ENCODE assay signal across 13 cellular contexts in genomic region chr6:116665464-116665863, GRCh38. TPM values are rescaled to one million over a fixed set of nuclear protein-coding genes. Genes with fewer than 3 reads are reported as not detected.
DNase-seq lines count a peak whose midpoint lies in the region; ATAC-seq and TF ChIP-seq lines count a peak whose summit lies in the region.
"Had no signal": no experiment of that assay in that cellular context is flagged by ENCODE, and none has a peak within 500 bp of the region (broad histone marks: within the 10 kb centered on the region; RNA-seq: fewer than 3 reads in every experiment).

No MANE protein-coding gene starts in this region.

- H3K9ac ChIP-seq in BLaER1 treated with 17β-estradiol and CSF1 and Interleukin-3, amounts not matched to agents 10 nM and 100 nM, result peak overlapping the region in 6 of 11 experiments; percentile 0 to 64 (median 40); a peak in 8 of 22 replicates

- H3K4me1 ChIP-seq in BLaER1 treated with 17β-estradiol and CSF1 and Interleukin-3, amounts not matched to agents 10 nM and 100 nM, result peaks cover 13 to 61% (median 25%) of the 10 kb centered on the region in 10 experiments

- intact Hi-C loops in left ventricle myocardium superior (cut with micrococcal nuclease), result no loop called here

- CTCF ChIA-PET in activated CD4-positive, alpha-beta memory T cell treated with anti-CD3 and anti-CD28 coated beads, Interleukin-2, amount 10 ng/mL, durations not matched to agents 7 days and 5 days (lab: Charles Lee), result interaction anchor here (1.0 kb wide), 1 partner anchor 21 kb away, joined by 3 read pairs; no protein-coding TSS in a partner anchor

- H3K27me3 Mint-ChIP-seq in activated CD4-positive, alpha-beta memory T cell treated with anti-CD3 and anti-CD28 coated beads, Interleukin-2, amount 10 ng/mL, durations not matched to agents 7 days and 5 days, result peaks cover 2% of the 10 kb centered on the region
- peaks cover 0 to 8% (median 4%) of the 10 kb centered on the region in 3 donors for H3K27me3 Mint-ChIP-seq in immature natural killer cell (ENCODE audit: low read depth in 3 of 3)

- H3K9me3 Mint-ChIP-seq in activated CD4-positive, alpha-beta memory T cell treated with anti-CD3 and anti-CD28 coated beads, Interleukin-2, amount 10 ng/mL, durations not matched to agents 7 days and 5 days, result no peaks in the 10 kb centered on the region
- no peaks in the 10 kb centered on the region for H3K9me3 Mint-ChIP-seq in immature natural killer cell

- POLR2A ChIA-PET in activated CD4-positive, alpha-beta memory T cell treated with anti-CD3 and anti-CD28 coated beads, Interleukin-2, amount 10 ng/mL, durations not matched to agents 7 days and 5 days (lab: Charles Lee), result interaction anchor here (1.3 to 4.3 kb wide), 3 partner anchors 16 to 94 kb away, joined by 4 to 38 read pairs (median 28); partner anchors contain the start of genes KPNA5 and RWDD1

- peaks cover 57% of the 10 kb centered on the region for H3K4me1 Mint-ChIP-seq in activated CD4-positive, alpha-beta memory T cell treated with anti-CD3 and anti-CD28 coated beads, Interleukin-2, amount 10 ng/mL, durations not matched to agents 7 days and 5 days
- peaks cover 57 to 76% of the 10 kb centered on the region in 2 donors for H3K4me1 Mint-ChIP-seq in immature natural killer cell

- peak overlapping the region; percentile 73 to 95 (median 80) for H3K4me2 ChIP-seq in BLaER1 treated with 17β-estradiol and CSF1 and Interleukin-3, amounts not matched to agents 10 nM and 100 nM

- DNase-seq in GM12865 (ENCODE audit: low read depth) (no peak), immature natural killer cell (no peak), mesenteric fat pad (ENCODE audit: low spot score) (no peak), left lobe of liver (ENCODE audit: low spot score) (no peak), left ventricle myocardium superior (no peak)
- no peak for DNase-seq in activated CD4-positive, alpha-beta memory T cell treated with anti-CD3 and anti-CD28 coated beads, Interleukin-2, amount 10 ng/mL, durations not matched to agents 7 days and 5 days
- DNase-seq: colonic mucosa, gastrocnemius medialis, NCI-H1417 treated with DMSO at 0.1 percent for 48 hours, T-helper 9 cell had no signal

- peaks cover 4 to 56% (median 26%) of the 10 kb centered on the region in 11 experiments; a peak in 16 of 22 replicates for H3K36me3 ChIP-seq in BLaER1 treated with 17β-estradiol and CSF1 and Interleukin-3, amounts not matched to agents 10 nM and 100 nM
- H3K36me3 ChIP-seq: colonic mucosa, gastrocnemius medialis, right atrium auricular region had no signal

- H3K27ac Mint-ChIP-seq in activated CD4-positive, alpha-beta memory T cell treated with anti-CD3 and anti-CD28 coated beads, Interleukin-2, amount 10 ng/mL, durations not matched to agents 7 days and 5 days, result no peak overlapping the region
- peak overlapping the region in 2 of 6 donors; percentile 36 to 62 for H3K27ac Mint-ChIP-seq in immature natural killer cell

- H3K27ac ChIP-seq in BLaER1 treated with 17β-estradiol and CSF1 and Interleukin-3, amounts not matched to agents 10 nM and 100 nM, result peak overlapping the region in 1 of 11 experiments; percentile 26; a peak in 1 of 22 replicates
- H3K27ac ChIP-seq: colonic mucosa, right atrium auricular region had no signal

- H3K4me3 ChIP-seq in BLaER1 treated with 17β-estradiol and CSF1 and Interleukin-3, amounts not matched to agents 10 nM and 100 nM, result peak overlapping the region; percentile 21 to 99 (median 40); a peak in 11 of 20 replicates
- H3K4me3 ChIP-seq in GM12865 (ENCODE audit: low read depth, low read length), result peak overlapping the region; percentile 93
- H3K4me3 ChIP-seq: colonic mucosa, gastrocnemius medialis, right atrium auricular region had no signal

- ATAC-seq in HG02870 (IDR thresholded peaks at IDR 0.05; ENCODE audit: unreplicated experiment) (no peak), left lobe of liver (no peak), left ventricle myocardium superior (no peak)
- ATAC-seq: gastrocnemius medialis had no signal

- TF ChIP-seq CTCF in GM12865 (IDR thresholded peaks at IDR 0.05; ENCODE audit: insufficient read depth, low read depth, low read length, missing control alignments), result no peak

- H3K4me3 Mint-ChIP-seq in activated CD4-positive, alpha-beta memory T cell treated with anti-CD3 and anti-CD28 coated beads, Interleukin-2, amount 10 ng/mL, durations not matched to agents 7 days and 5 days, result peak overlapping the region; percentile 6
- peak overlapping the region in 4 of 5 donors; percentile 40 to 50 (median 44) for H3K4me3 Mint-ChIP-seq in immature natural killer cell

- no peaks in the 10 kb centered on the region for H3K27me3 ChIP-seq in BLaER1 treated with 17β-estradiol and CSF1 and Interleukin-3, amounts not matched to agents 10 nM and 100 nM
- H3K27me3 ChIP-seq: colonic mucosa, gastrocnemius medialis, right atrium auricular region had no signal

- H4K20me1 ChIP-seq in BLaER1 treated with 17β-estradiol and CSF1 and Interleukin-3, amounts not matched to agents 10 nM and 100 nM, result peaks cover 23 to 69% (median 48%) of the 10 kb centered on the region in 11 experiments; a peak in 20 of 22 replicates

- H3K9me3 ChIP-seq in BLaER1 treated with 17β-estradiol and CSF1 and Interleukin-3, amounts not matched to agents 10 nM and 100 nM (replicated peaks in 1 of 11), result no peaks in the 10 kb centered on the region
- H3K9me3 ChIP-seq: colonic mucosa, gastrocnemius medialis, right atrium auricular region had no signal

- peaks cover 40% of the 10 kb centered on the region for H3K36me3 Mint-ChIP-seq in activated CD4-positive, alpha-beta memory T cell treated with anti-CD3 and anti-CD28 coated beads, Interleukin-2, amount 10 ng/mL, durations not matched to agents 7 days and 5 days (ENCODE audit: low read depth)
- H3K36me3 Mint-ChIP-seq in immature natural killer cell, result no peaks in the 10 kb centered on the region

RNA-seq across cellular contexts. Expression of gene ZUP1, which starts 3.1 kb away (rescaled TPM):
- total RNA-seq in activated CD4-positive, alpha-beta memory T cell treated with anti-CD3 and anti-CD28 coated beads, Interleukin-2, amount 10 ng/mL, durations not matched to agents 7 days and 5 days, result 10 to 100 TPM; 18.8 to 19.7 TPM
- 1 to 10 TPM; 4.2 to 8.5 (median 4.6) TPM for polyA plus RNA-seq in immature natural killer cell
- total RNA-seq in mesenteric fat pad, result 9.2 TPM
- total RNA-seq in left lobe of liver, result 3.9 TPM
- total RNA-seq in left ventricle myocardium superior, result 3.8 TPM

RNA-seq across cellular contexts. Expression of gene KPNA5, which starts 15.5 kb away (rescaled TPM):
- 1 to 10 TPM; 7.1 to 9.9 TPM for total RNA-seq in activated CD4-positive, alpha-beta memory T cell treated with anti-CD3 and anti-CD28 coated beads, Interleukin-2, amount 10 ng/mL, durations not matched to agents 7 days and 5 days
- 10 to 100 TPM in 1 of 3 donors, 1 to 10 TPM in 2; 5.7 to 19.0 (median 8.4) TPM for polyA plus RNA-seq in immature natural killer cell
- total RNA-seq in mesenteric fat pad, result 13.5 TPM
- total RNA-seq in left lobe of liver, result 1.7 TPM
- 7.2 TPM for total RNA-seq in left ventricle myocardium superior

RNA-seq across cellular contexts. Expression of gene RSPH4A, which starts 49.2 kb away (rescaled TPM):
- total RNA-seq in activated CD4-positive, alpha-beta memory T cell treated with anti-CD3 and anti-CD28 coated beads, Interleukin-2, amount 10 ng/mL, durations not matched to agents 7 days and 5 days, result under 1 TPM; 0.10 to 0.15 TPM
- polyA plus RNA-seq in immature natural killer cell, result under 1 TPM in 1 of 3 donors, not detected in 2; 0.11 TPM
- 0.58 TPM for total RNA-seq in mesenteric fat pad
- total RNA-seq in left lobe of liver, result not detected
- total RNA-seq in left ventricle myocardium superior, result 0.17 TPM
